In genomic region chr12:5511644-5512584, GRCh38 we compare ENCODE assay signal across 9 cellular contexts.
DNase-seq lines count a peak whose midpoint lies in the region; ATAC-seq and TF ChIP-seq lines count a peak whose summit lies in the region.
"Had no signal": no experiment of that assay in that cellular context is flagged by ENCODE, and none has a peak within 500 bp of the region (broad histone marks: within the 10 kb centered on the region; RNA-seq: fewer than 3 reads in every experiment).

No MANE protein-coding gene starts in this region.

- CTCF ChIA-PET in OCI-LY7 (lab: Charles Lee; ENCODE audit: unreplicated experiment) = interaction anchor here (0.6 to 1.6 kb wide), 5 partner anchors 67 to 83 kb away, joined by 3 to 17 read pairs (median 4); no protein-coding TSS in a partner anchor

- intact Hi-C loops in OCI-LY7 (cut with micrococcal nuclease; ENCODE audit: unreplicated experiment) = loop anchor here (1.0 kb wide), 2 partner anchors 34 to 84 kb away; no protein-coding TSS in a partner anchor

- ATAC-seq in GM21576 (IDR thresholded peaks at IDR 0.05; ENCODE audit: unreplicated experiment) = no peak

- no peaks in the 10 kb centered on the region for H4K20me1 ChIP-seq in OCI-LY7 (ENCODE audit: insufficient read depth, low read length)

- peaks cover 13% of the 10 kb centered on the region for H3K4me1 ChIP-seq in OCI-LY7 (ENCODE audit: insufficient read depth, low read length, poor library complexity, severe bottlenecking)

- no peaks in the 10 kb centered on the region for H3K36me3 ChIP-seq in OCI-LY7 (ENCODE audit: insufficient read depth, low read length)

- no peaks in the 10 kb centered on the region for H3K9me2 ChIP-seq in OCI-LY7 (ENCODE audit: insufficient read depth, low read length)

- H3K79me2 ChIP-seq in OCI-LY7 (ENCODE audit: insufficient read depth, low read depth, low read length) = no peaks in the 10 kb centered on the region

- peak overlapping the region; percentile 62 for H3K4me2 ChIP-seq in OCI-LY7 (ENCODE audit: low read length)

- H3K4me3 ChIP-seq in OCI-LY7 (ENCODE audit: low read depth, low read length, poor library complexity, severe bottlenecking) (peak overlapping the region; percentile 24), retinal pigment epithelial cell (ENCODE audit: low read length) (no peak overlapping the region)

- no peak overlapping the region for H3K27ac ChIP-seq in OCI-LY7 (ENCODE audit: low read depth, low read length, poor library complexity, severe bottlenecking)

- H2AFZ ChIP-seq in OCI-LY7 (ENCODE audit: low read length) = peak overlapping the region; percentile 86

- DNase-seq in GM10266 (ENCODE audit: extremely low spot score) = no peak
- DNase-seq in OCI-LY7 (ENCODE audit: low spot score) = peak; percentile 81
- peak; percentile 6 for DNase-seq in fibroblast of the conjunctiva (ENCODE audit: low read depth)
- no peak for DNase-seq in retinal pigment epithelial cell (ENCODE audit: low read depth)
- no peak for DNase-seq in SIG-M5 (lab: John Stamatoyannopoulos, UW)
- no peak for DNase-seq in retina
- DNase-seq in T-helper 1 cell = no peak
- DNase-seq: NCI-H1048 had no signal

- TF ChIP-seq CTCF in GM10266 (IDR thresholded peaks at IDR 0.05; ENCODE audit: control insufficient read depth, insufficient read depth, low read depth, missing control alignments) (peak; percentile 32), OCI-LY7 (conservative IDR thresholded peaks at IDR 0.05; ENCODE audit: low read length) (peak; percentile 95), retinal pigment epithelial cell (conservative IDR thresholded peaks at IDR 0.05; ENCODE audit: low read depth, low read length) (peak; percentile 24)

- no peaks in the 10 kb centered on the region for H3K9me3 ChIP-seq in OCI-LY7 (ENCODE audit: low read length)

- POLR2A ChIA-PET in OCI-LY7 (lab: Charles Lee) = interaction anchor here (0.6 to 1.0 kb wide), 3 partner anchors 11 to 81 kb away, joined by 3 to 7 read pairs (median 3); no protein-coding TSS in a partner anchor

- no TSS peak for BruUV-seq in OCI-LY7 (replicated peaks; lab: Mats Ljungman, UMichigan)

Comparison
In these comparisons a context has a peak if more than half of its experiments do, and no peak if none do; other contexts are left out.
1. DNase-seq: peak in OCI-LY7 (single experiment) and fibroblast of the conjunctiva (single experiment); none in GM10266 (single experiment), retinal pigment epithelial cell (single experiment), SIG-M5 (single experiment), retina (single experiment) and T-helper 1 cell (0 of 5).
2. CTCF ChIP-seq: peak in every context shown above with its lines; median percentile 95 in OCI-LY7; 32 in GM10266; 24 in retinal pigment epithelial cell.